Comparison of ENCODE assay signal across 21 cellular contexts in the genomic region with DNA sequence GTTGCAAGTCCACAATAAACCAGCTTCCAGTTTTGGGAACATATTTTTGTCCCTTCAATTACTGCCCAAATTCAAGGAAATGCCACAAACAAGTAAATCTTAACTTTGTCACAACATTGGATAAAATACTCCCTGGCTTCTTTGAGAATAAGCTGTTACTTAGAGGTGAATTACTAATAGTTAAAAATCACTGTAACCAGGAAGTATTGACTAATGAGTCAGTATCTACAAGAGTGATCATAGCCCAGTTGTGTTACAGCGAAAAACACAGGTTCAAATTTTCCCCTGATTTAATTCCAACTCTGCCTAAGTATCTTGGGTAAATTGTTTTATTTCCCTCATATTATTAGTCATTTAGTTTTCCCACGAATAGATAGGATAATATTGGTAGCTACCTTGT.
A peak's percentile ranks its signal among the peaks of the same experiment; 100 is the strongest.
DNase-seq lines count a peak whose midpoint lies in the region; ATAC-seq, FAIRE-seq and TF ChIP-seq lines count a peak whose summit lies in the region.
"Had no signal": no experiment of that assay in that cellular context is flagged by ENCODE, and none has a peak within 500 bp of the region (broad histone marks: within the 10 kb centered on the region; RNA-seq: fewer than 3 reads in every experiment).

No MANE protein-coding gene starts in this region.

- H3K9me3 ChIP-seq in T-helper 17 cell (ENCODE audit: control insufficient read depth, low read length, poor library complexity, severe bottlenecking), result no peaks in the 10 kb centered on the region
- H3K9me3 ChIP-seq: A549 had no signal

- no peak for TF ChIP-seq CTCF in bronchial epithelial cell (IDR thresholded peaks at IDR 0.05; ENCODE audit: insufficient read depth, low read length, severe bottlenecking)

- H3K36me3 Mint-ChIP-seq in T-helper 17 cell (ENCODE audit: low read depth), result no peaks in the 10 kb centered on the region
- H3K36me3 Mint-ChIP-seq: CD4-positive, alpha-beta memory T cell had no signal

- H3K4me3 Mint-ChIP-seq in T-helper 17 cell, result no peak overlapping the region
- H3K4me3 Mint-ChIP-seq: CD4-positive, alpha-beta memory T cell; GM23338; H9 had no signal

- H3K4me3 ChIP-seq in bronchial epithelial cell (ENCODE audit: low read depth, low read length), result no peak overlapping the region
- H3K4me3 ChIP-seq: A549, GM23338 had no signal

- peaks cover 4% of the 10 kb centered on the region for H3K27me3 Mint-ChIP-seq in T-helper 17 cell

- intact Hi-C loops in head of caudate nucleus (cut with DNase I), result no loop called here

- H3K36me3 ChIP-seq in bronchial epithelial cell (ENCODE audit: control insufficient read depth, insufficient read depth, low read length), result no peaks in the 10 kb centered on the region

- H3K27me3 ChIP-seq in bronchial epithelial cell (ENCODE audit: control insufficient read depth, insufficient read depth, low read length), result no peaks in the 10 kb centered on the region

- no peak for FAIRE-seq in bronchial epithelial cell (lab: Jason Lieb, UNC)
- FAIRE-seq: A549, GM12891, GM18507 had no signal

- ATAC-seq in esophagus mucosa, result peak; percentile 47
- ATAC-seq in T-helper 17 cell, result no peak
- ATAC-seq: A549, GM23338, HCT116 had no signal

- H3K27ac Mint-ChIP-seq in T-helper 17 cell, result no peak overlapping the region
- H3K27ac Mint-ChIP-seq: CD4-positive, alpha-beta memory T cell; GM23338; H9 had no signal

- DNase-seq in bronchial epithelial cell (ENCODE audit: low read depth) (peak; percentile 58), kidney tubule cell (ENCODE audit: low spot score) (peak; percentile 38), head of caudate nucleus (no peak), T-helper 17 cell (no peak), AG08396 (ENCODE audit: low spot score) (no peak)
- DNase-seq: 8988T; ACHN; C1 segment of cervical spinal cord; Calu3; CD4-positive, alpha-beta memory T cell; COR-L47; DMS53; DMS79 treated with DMSO at 0.1 percent for 48 hours; GF-D8; H9 had no signal

- H3K4me1 Mint-ChIP-seq in T-helper 17 cell, result no peaks in the 10 kb centered on the region
- H3K4me1 Mint-ChIP-seq: CD4-positive, alpha-beta memory T cell had no signal

Comparison
In these comparisons a context has a peak if more than half of its experiments do, and no peak if none do; other contexts are left out.
1. DNase-seq: peak in bronchial epithelial cell (single experiment) and kidney tubule cell (single experiment); none in head of caudate nucleus (0 of 42), T-helper 17 cell (0 of 3) and AG08396 (single experiment).